ENCODE assay signal across 1 cellular context in the genomic region with DNA sequence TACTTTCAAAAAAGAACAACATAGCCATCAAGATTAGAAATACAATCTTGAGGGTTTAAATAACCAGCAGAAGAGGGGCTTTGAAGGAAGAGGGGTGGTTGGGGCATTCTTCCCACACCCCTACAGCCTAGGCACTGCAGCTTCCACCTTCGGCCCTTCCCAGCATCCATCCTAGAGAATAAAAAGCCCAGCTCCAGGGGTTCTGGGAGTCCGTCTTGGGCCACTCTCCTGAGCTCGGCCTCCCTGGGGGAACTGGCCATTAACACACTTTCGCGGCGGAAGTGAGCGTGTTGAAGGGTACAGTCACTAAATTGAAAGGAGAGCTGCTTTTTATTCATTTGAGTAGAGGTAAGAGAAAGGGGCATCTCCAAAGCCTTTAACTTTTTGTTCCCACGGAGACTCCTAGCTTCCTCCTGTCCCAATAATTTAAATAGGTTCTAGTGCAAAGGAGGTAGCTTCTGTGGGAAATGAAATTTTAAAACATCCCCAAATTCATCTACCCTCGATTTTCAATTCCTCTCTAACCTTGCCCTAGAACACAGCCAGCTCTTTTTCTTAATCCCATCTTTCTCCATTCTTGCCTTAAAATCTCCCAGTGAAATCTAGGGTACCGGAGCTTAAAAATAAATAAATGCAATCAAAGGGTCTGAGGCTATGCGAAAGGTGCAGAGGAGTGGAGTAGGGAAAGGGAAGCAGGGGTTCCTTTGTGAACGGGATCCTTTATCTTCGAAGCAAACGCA.
A peak's percentile ranks its signal among the peaks of the same experiment; 100 is the strongest.
TF ChIP-seq lines count a peak whose summit lies in the region.

No MANE protein-coding gene starts in this region.

TF ChIP-seq in H1, 55 proteins besides CTCF, POLR2A, EP300 and RAD21:
- TF ChIP-seq EGR1 (IDR thresholded peaks at IDR 0.05; ENCODE audit: borderline replicate concordance, low read depth, low read length) (0 out of 2 replicates have a peak, but pooled peaks have one; percentile 14), CBX5 (IDR thresholded peaks at IDR 0.05; ENCODE audit: low read depth, low read length) (no peak), BACH1 (IDR thresholded peaks at IDR 0.05; ENCODE audit: low read length) (no peak), BCL11A (IDR thresholded peaks at IDR 0.05; ENCODE audit: low read depth in 2 of 2, low read length in 2 of 2) (no peak), HDAC2 (IDR thresholded peaks at IDR 0.05; ENCODE audit: borderline replicate concordance in 1 of 2, low read depth in 2 of 2, low read length in 2 of 2) (0 out of 4 replicates have a peak, but pooled peaks of 1 of the 2 experiments have one; percentile 51), YY1 (IDR thresholded peaks at IDR 0.05; ENCODE audit: low read depth, low read length) (0 out of 2 replicates have a peak, but pooled peaks have one; percentile 28), SIX5 (IDR thresholded peaks at IDR 0.05; ENCODE audit: low read depth, low read length) (no peak)
- TF ChIP-seq, protein P1, sequence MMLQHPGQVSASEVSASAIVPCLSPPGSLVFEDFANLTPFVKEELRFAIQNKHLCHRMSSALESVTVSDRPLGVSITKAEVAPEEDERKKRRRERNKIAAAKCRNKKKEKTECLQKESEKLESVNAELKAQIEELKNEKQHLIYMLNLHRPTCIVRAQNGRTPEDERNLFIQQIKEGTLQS (IDR thresholded peaks at IDR 0.05; ENCODE audit: insufficient read depth, low read depth, low read length) = no peak
